21 cellular contexts compared by ENCODE assay signal in the genomic region with DNA sequence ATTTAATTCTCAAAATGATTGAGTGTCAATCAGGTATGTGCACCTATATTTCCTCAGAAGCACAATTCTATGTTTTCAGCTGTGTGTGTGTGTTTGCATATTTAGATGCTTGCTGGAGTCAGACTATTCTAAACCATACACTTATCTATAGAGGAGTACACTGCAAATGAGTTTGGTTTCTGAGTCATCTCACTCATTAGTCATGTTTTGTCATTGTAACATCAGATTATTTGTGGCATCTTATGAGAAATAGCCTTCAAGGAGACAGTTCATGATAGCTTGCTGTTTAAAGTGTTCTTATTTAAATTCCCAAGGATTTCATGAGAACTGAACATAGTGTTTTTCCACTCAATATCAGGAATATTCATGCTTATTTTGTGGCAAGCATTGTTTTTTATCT.
"Had no signal": no experiment of that assay in that cellular context is flagged by ENCODE, and none has a peak within 500 bp of the region (broad histone marks: within the 10 kb centered on the region; RNA-seq: fewer than 3 reads in every experiment).

No MANE protein-coding gene starts in this region.

- DNase-seq: Kasumi-1, MM.1S, NCI-H1092 treated with DMSO at 0.1 percent for 48 hours, NCI-H1436, NCI-H187, NCI-H2029, NCI-H2081 treated with DMSO at 0.1 percent for 48 hours, NCI-H2171, NCI-H226, NCI-H446, NCI-H510A, NCI-H524 treated with DMSO at 0.1 percent for 48 hours, NCI-H69, NCI-H774, RPMI8226, SHP77, SK-N-SH had no signal

- H3K9me3 ChIP-seq: SK-N-SH had no signal

- ATAC-seq: K562 had no signal

- H3K4me3 ChIP-seq: K562 had no signal

- H3K27ac ChIP-seq: KMS-11 had no signal

- FAIRE-seq: HTR-8/SVneo, K562, RCC 7860 had no signal
